ENCODE assay signal across 11 cellular contexts in genomic region chr9:36144322-36145206, GRCh38. TPM values are rescaled to one million over a fixed set of nuclear protein-coding genes. Genes with fewer than 3 reads are reported as not detected.
DNase-seq lines count a peak whose midpoint lies in the region; ATAC-seq and TF ChIP-seq lines count a peak whose summit lies in the region.
"Had no signal": no experiment of that assay in that cellular context is flagged by ENCODE, and none has a peak within 500 bp of the region (broad histone marks: within the 10 kb centered on the region; RNA-seq: fewer than 3 reads in every experiment).

No MANE protein-coding gene starts in this region.

- peak overlapping the region in 2 of 10 experiments; percentile 41 to 52; a peak in 4 of 20 replicates for H3K4me3 ChIP-seq in BLaER1 treated with 17β-estradiol and CSF1 and Interleukin-3, amounts not matched to agents 10 nM and 100 nM
- no peak overlapping the region for H3K4me3 ChIP-seq in GM23248

- peaks cover 81 to 93% of the 10 kb centered on the region in 2 donors for H3K4me1 Mint-ChIP-seq in natural killer cell

- H3K27me3 ChIP-seq in BLaER1 treated with 17β-estradiol and CSF1 and Interleukin-3, amounts not matched to agents 10 nM and 100 nM, result no peaks in the 10 kb centered on the region
- H3K27me3 ChIP-seq in GM23248 (replicated peaks; ENCODE audit: insufficient read depth), result no peaks in the 10 kb centered on the region

- peaks cover 0 to 6% (median 0%) of the 10 kb centered on the region in 11 experiments; a peak in 1 of 22 replicates for H4K20me1 ChIP-seq in BLaER1 treated with 17β-estradiol and CSF1 and Interleukin-3, amounts not matched to agents 10 nM and 100 nM
- no peaks in the 10 kb centered on the region for H4K20me1 ChIP-seq in GM23248 (ENCODE audit: insufficient read depth)

- DNase-seq in GM20000 (ENCODE audit: low spot score) (peak; percentile 40), natural killer cell (peak; percentile 36), GM23248 (no peak), NCI-H2081 treated with DMSO at 0.1 percent for 48 hours (lab: John Stamatoyannopoulos, UW) (no peak)
- DNase-seq in activated effector memory CD4-positive, alpha-beta T cell treated with Interleukin-2 at 50 U/mL for 16 hours, result peak; percentile 27
- no peak for DNase-seq in stimulated activated naive CD4-positive, alpha-beta T cell treated with Interleukin-2 at 50 U/mL for 16 hours (lab: John Stamatoyannopoulos, UW)
- DNase-seq: H9, retina had no signal

- no peak overlapping the region for H2AFZ ChIP-seq in GM23248

- WGBS in GM23248 (ENCODE audit: low coverage in 1 of 2, low lambda C conversion rate in 2 of 2, missing lambda C conversion rate in 2 of 2), 2 experiments, result 97 to 98% methylated on average over 12 of the region's 12 CpGs

- H3K27ac ChIP-seq in BLaER1 treated with 17β-estradiol and CSF1 and Interleukin-3, amounts not matched to agents 10 nM and 100 nM, result peak overlapping the region in 10 of 11 experiments; percentile 4 to 89 (median 84); a peak in 17 of 22 replicates
- no peak overlapping the region for H3K27ac ChIP-seq in GM23248

- in situ Hi-C loops in GM23248 (cut with MboI), result no loop called here

- ATAC-seq in natural killer cell (peak; percentile 46 to 76 (median 64)), GM19395 (IDR thresholded peaks at IDR 0.05; ENCODE audit: unreplicated experiment) (no peak)

- peaks cover 5 to 18% (median 11%) of the 10 kb centered on the region in 11 experiments; a peak in 16 of 22 replicates for H3K9me3 ChIP-seq in BLaER1 treated with 17β-estradiol and CSF1 and Interleukin-3, amounts not matched to agents 10 nM and 100 nM (replicated peaks in 1 of 11)
- no peaks in the 10 kb centered on the region for H3K9me3 ChIP-seq in GM23248 (ENCODE audit: low read depth)

- H3K4me2 ChIP-seq in BLaER1 treated with 17β-estradiol and CSF1 and Interleukin-3, amounts not matched to agents 10 nM and 100 nM, result peak overlapping the region; percentile 67 to 100 (median 98)
- H3K4me2 ChIP-seq in GM23248 (ENCODE audit: unreplicated experiment), result no peak overlapping the region

- peak overlapping the region; percentile 96 for H3K4me3 Mint-ChIP-seq in natural killer cell
- H3K4me3 Mint-ChIP-seq: H9 had no signal

- H3K9ac ChIP-seq in BLaER1 treated with 17β-estradiol and CSF1 and Interleukin-3, amounts not matched to agents 10 nM and 100 nM, result peak overlapping the region in 5 of 11 experiments; percentile 7 to 52 (median 37); a peak in 6 of 22 replicates
- no peak overlapping the region for H3K9ac ChIP-seq in GM23248

- H3K4me1 ChIP-seq in BLaER1 treated with 17β-estradiol and CSF1 and Interleukin-3, amounts not matched to agents 10 nM and 100 nM, result peaks cover 76 to 100% (median 90%) of the 10 kb centered on the region in 10 experiments
- peaks cover 15% of the 10 kb centered on the region for H3K4me1 ChIP-seq in GM23248 (ENCODE audit: insufficient read depth)

- H3K27me3 Mint-ChIP-seq in natural killer cell (ENCODE audit: low read depth in 2 of 2), result no peaks in the 10 kb centered on the region

- no peaks in the 10 kb centered on the region for H3K9me2 ChIP-seq in GM23248 (ENCODE audit: insufficient read depth)

- intact Hi-C loops in natural killer cell (cut with micrococcal nuclease), result loop anchor here (2.0 to 10.0 kb wide), 2 partner anchors 46 to 330 kb away; partner anchors contain the start of genes CLTA, HINT2 and SPAG8

- peak overlapping the region; percentile 93 to 100 for H3K27ac Mint-ChIP-seq in natural killer cell

- no peaks in the 10 kb centered on the region for H3K36me3 Mint-ChIP-seq in natural killer cell

- H3K9me3 Mint-ChIP-seq in natural killer cell, result peaks cover 4 to 9% of the 10 kb centered on the region in 2 donors

- no peak for TF ChIP-seq CTCF in GM20000 (IDR thresholded peaks at IDR 0.05; ENCODE audit: extremely low read depth, missing control alignments)
- TF ChIP-seq CTCF in natural killer cell (IDR thresholded peaks at IDR 0.05), result no peak

- H3K79me2 ChIP-seq in GM23248 (ENCODE audit: insufficient read depth), result peaks cover 26% of the 10 kb centered on the region; the same call in 1 of the 2 replicates

- H3K36me3 ChIP-seq in BLaER1 treated with 17β-estradiol and CSF1 and Interleukin-3, amounts not matched to agents 10 nM and 100 nM, result peaks cover 0 to 53% (median 25%) of the 10 kb centered on the region in 11 experiments; a peak in 18 of 22 replicates
- no peaks in the 10 kb centered on the region for H3K36me3 ChIP-seq in GM23248 (ENCODE audit: low read depth)

- peaks cover 12% of the 10 kb centered on the region; the same call in 1 of the 2 replicates for H3F3A ChIP-seq in GM23248 (ENCODE audit: insufficient read depth)

RNA-seq across cellular contexts. Expression of gene GLIPR2, which starts 8.0 kb away (rescaled TPM):
- 100 to 1,000 TPM; 124 to 135 (median 125) TPM for total RNA-seq in natural killer cell
- 27.5 and 32.9 TPM in 2 replicates for total RNA-seq in GM23248 (2014; rRNA removed; shearing (Covaris generic))
- 43.4 and 47.5 TPM in 2 replicates for polyA plus RNA-seq in GM23248 (2016; fragmentation: Nextera tagmentation; extraction: Ambion mirVana)

RNA-seq across cellular contexts. Expression of gene CCIN, which starts 24.6 kb away (rescaled TPM):
- total RNA-seq in natural killer cell, result 1 to 10 TPM; 2.0 to 2.8 (median 2.0) TPM
- total RNA-seq in GM23248 (2014; rRNA removed; shearing (Covaris generic)), result 0.51 and 2.8 TPM in 2 replicates
- 1.4 and 2.5 TPM in 2 replicates for polyA plus RNA-seq in GM23248 (2016; fragmentation: Nextera tagmentation; extraction: Ambion mirVana)
- total RNA-seq: H9 had no signal
- polyA plus RNA-seq: keratinocyte had no signal

RNA-seq across cellular contexts. Expression of gene CLTA, which starts 46.2 kb away (rescaled TPM):
- 10 to 100 TPM; 49.4 to 62.0 (median 52.6) TPM for total RNA-seq in natural killer cell
- 230 and 240 TPM in 2 replicates for total RNA-seq in GM23248 (2014; rRNA removed; shearing (Covaris generic))
- polyA plus RNA-seq in GM23248 (2016; fragmentation: Nextera tagmentation; extraction: Ambion mirVana), result 218 and 229 TPM in 2 replicates

Comparison
In these comparisons a context has a peak if more than half of its experiments do, and no peak if none do; other contexts are left out.
1. DNase-seq: peak in GM20000 (single experiment), activated effector memory CD4-positive, alpha-beta T cell treated with Interleukin-2 at 50 U/mL for 16 hours (single experiment) and natural killer cell (single experiment); none in GM23248 (single experiment), NCI-H2081 treated with DMSO at 0.1 percent for 48 hours (single experiment) and stimulated activated naive CD4-positive, alpha-beta T cell treated with Interleukin-2 at 50 U/mL for 16 hours (single experiment).